8 cellular contexts compared by ENCODE assay signal in genomic region chr14:70707138-70708038, GRCh38.
DNase-seq lines count a peak whose midpoint lies in the region; ATAC-seq and TF ChIP-seq lines count a peak whose summit lies in the region.

No MANE protein-coding gene starts in this region.

- H3K36me3 ChIP-seq in DND-41 (ENCODE audit: insufficient read depth, low read length) (no peaks in the 10 kb centered on the region), adipocyte (ENCODE audit: control insufficient read depth, insufficient read depth, low read length, severe bottlenecking) (no peaks in the 10 kb centered on the region)

- H3K9me3 ChIP-seq in DND-41 (ENCODE audit: insufficient read depth, low read length, severe bottlenecking): no peaks in the 10 kb centered on the region
- no peaks in the 10 kb centered on the region for H3K9me3 ChIP-seq in adipocyte (ENCODE audit: control insufficient read depth, low read length)

- no peak overlapping the region for H3K4me2 ChIP-seq in DND-41 (ENCODE audit: insufficient read depth, low read length)

- H3K27me3 ChIP-seq in DND-41 (ENCODE audit: insufficient read depth, low read length, poor library complexity) (peaks cover 8% of the 10 kb centered on the region), adipocyte (replicated peaks; ENCODE audit: control insufficient read depth, insufficient read depth, low read length) (peaks cover 11% of the 10 kb centered on the region)

- no peak overlapping the region for H3K27ac ChIP-seq in DND-41 (ENCODE audit: low read length)

- no peaks in the 10 kb centered on the region for H3K4me1 ChIP-seq in DND-41 (ENCODE audit: insufficient read depth, low read length)
- no peaks in the 10 kb centered on the region for H3K4me1 ChIP-seq in adipocyte (ENCODE audit: control insufficient read depth, insufficient read depth, low read length)

- DNase-seq in DND-41 (peak; percentile 24), adipocyte (ENCODE audit: low read depth) (peak; percentile 8), T-helper 9 cell (no peak), SHP77 treated with DMSO at 0.1 percent for 48 hours (lab: John Stamatoyannopoulos, UW) (no peak), NCI-H1417 treated with DMSO at 0.1 percent for 48 hours (lab: John Stamatoyannopoulos, UW) (no peak)
- peak; percentile 2 to 23 for DNase-seq in stimulated activated CD8-positive, alpha-beta memory T cell treated with anti-CD3 and anti-CD28 coated beads, Interleukin-15, amount 100 ng/mL, for 48 hours (ENCODE audit: low read depth in 2 of 2)

- H3K9ac ChIP-seq in DND-41 (ENCODE audit: low read depth, low read length): no peak overlapping the region
- H3K9ac ChIP-seq in adipocyte (ENCODE audit: low read length): no peak overlapping the region

- no peaks in the 10 kb centered on the region for H3K79me2 ChIP-seq in DND-41 (ENCODE audit: insufficient read depth, low read length)

- no peak for TF ChIP-seq CTCF in DND-41 (IDR thresholded peaks at IDR 0.05; ENCODE audit: borderline replicate concordance, extremely low read depth, low read length, poor library complexity, severe bottlenecking)

- no peaks in the 10 kb centered on the region for H4K20me1 ChIP-seq in DND-41 (ENCODE audit: insufficient read depth, low read length)

- ATAC-seq in DND-41 (ENCODE audit: insufficient read depth, low read depth): peak; percentile 73
- ATAC-seq in GM19397 (IDR thresholded peaks at IDR 0.05; ENCODE audit: unreplicated experiment): peak; percentile 53
- ATAC-seq in HG03442 (IDR thresholded peaks at IDR 0.05; ENCODE audit: unreplicated experiment): peak; percentile 83

- no peak overlapping the region for H3K4me3 ChIP-seq in DND-41 (ENCODE audit: low read depth in 1 of 2, low read length in 2 of 2)
- no peak overlapping the region for H3K4me3 ChIP-seq in adipocyte (ENCODE audit: low read length)

- H2AFZ ChIP-seq in DND-41 (ENCODE audit: low read depth, low read length): no peak overlapping the region

Comparison
In these comparisons a context has a peak if more than half of its experiments do, and no peak if none do; other contexts are left out.
1. DNase-seq: peak in DND-41 (single experiment), adipocyte (single experiment) and stimulated activated CD8-positive, alpha-beta memory T cell treated with anti-CD3 and anti-CD28 coated beads, Interleukin-15, amount 100 ng/mL, for 48 hours (2 of 2); none in T-helper 9 cell (single experiment), SHP77 treated with DMSO at 0.1 percent for 48 hours (single experiment) and NCI-H1417 treated with DMSO at 0.1 percent for 48 hours (single experiment).
2. Peak in every context shown above with its lines, with median percentiles within 50 percentile points of each other: ATAC-seq.